10 cellular contexts compared by ENCODE assay signal in genomic region chr9:106893088-106893487, GRCh38. TPM values are rescaled to one million over a fixed set of nuclear protein-coding genes. Genes with fewer than 3 reads are reported as not detected.
A peak's percentile ranks its signal among the peaks of the same experiment; 100 is the strongest.
DNase-seq lines count a peak whose midpoint lies in the region; ATAC-seq, FAIRE-seq and TF ChIP-seq lines count a peak whose summit lies in the region.
"Had no signal": no experiment of that assay in that cellular context is flagged by ENCODE, and none has a peak within 500 bp of the region (broad histone marks: within the 10 kb centered on the region; RNA-seq: fewer than 3 reads in every experiment).

No MANE protein-coding gene starts in this region.

- H3F3A ChIP-seq in SK-N-SH (replicated peaks; ENCODE audit: insufficient read depth) = peaks cover 26% of the 10 kb centered on the region

- no peaks in the 10 kb centered on the region for H3K9me2 ChIP-seq in SK-N-SH

- peak; percentile 46 for DNase-seq in H54 (ENCODE audit: insufficient read length, low spot score)
- DNase-seq in SK-N-SH = no peak
- DNase-seq in fibroblast of the conjunctiva (ENCODE audit: low read depth) = peak; percentile 41
- DNase-seq in renal cortical epithelial cell (ENCODE audit: low read depth) = peak; percentile 78
- DNase-seq in iPS-NIHi11 (ENCODE audit: low spot score) = no peak
- DNase-seq in NCI-H146 treated with DMSO at 0.1 percent for 48 hours (lab: John Stamatoyannopoulos, UW; ENCODE audit: unreplicated experiment) = no peak
- no peak for DNase-seq in T-helper 9 cell
- DNase-seq: NCI-H446 treated with DMSO at 0.1 percent for 48 hours had no signal

- WGBS in SK-N-SH (ENCODE audit: low lambda C conversion rate) = 6% methylated on average over 1 of the region's 1 CpG

- H3K4me2 ChIP-seq in SK-N-SH = peak overlapping the region; percentile 69

- H3K9me3 ChIP-seq in SK-N-SH = no peaks in the 10 kb centered on the region

- H3K27ac ChIP-seq in SK-N-SH (ENCODE audit: low read depth in 2 of 2, low read length in 1 of 2) = peak overlapping the region; percentile 77 to 95

- no peaks in the 10 kb centered on the region for H3K36me3 ChIP-seq in SK-N-SH (replicated peaks in 1 of 2; ENCODE audit: control insufficient read depth in 1 of 2, insufficient read depth in 2 of 2, low read length in 1 of 2)

- TF ChIP-seq RAD21 in SK-N-SH (IDR thresholded peaks at IDR 0.05; ENCODE audit: low read length) = no peak

- H4K20me1 ChIP-seq in SK-N-SH (ENCODE audit: insufficient read depth) = no peaks in the 10 kb centered on the region

- no peak overlapping the region for H2AFZ ChIP-seq in SK-N-SH (ENCODE audit: low read depth)

- CTCF ChIA-PET in SK-N-SH (lab: Yijun Ruan, JAX) = interaction anchor here (0.9 kb wide), 1 partner anchor 13 kb away, joined by 3 read pairs; no protein-coding TSS in a partner anchor

- no peak for TF ChIP-seq CTCF in SK-N-SH (IDR thresholded peaks at IDR 0.05)

- H3K27me3 ChIP-seq in SK-N-SH (ENCODE audit: insufficient read depth) = no peaks in the 10 kb centered on the region

- H3K79me2 ChIP-seq in SK-N-SH (ENCODE audit: insufficient read depth) = peaks cover 59% of the 10 kb centered on the region

- no peak for TF ChIP-seq EP300 in SK-N-SH (IDR thresholded peaks at IDR 0.05; ENCODE audit: borderline replicate concordance in 1 of 2, low read depth in 1 of 2, low read length in 1 of 2)

- POLR2A ChIA-PET in SK-N-SH (lab: Yijun Ruan, JAX) = no interaction called here

- TF ChIP-seq POLR2A in H54 (IDR thresholded peaks at IDR 0.05; ENCODE audit: low read depth, low read length) = no peak

- H3K4me1 ChIP-seq in SK-N-SH (ENCODE audit: control insufficient read depth in 1 of 2, insufficient read depth in 2 of 2, low read depth in 1 of 2, low read length in 1 of 2) = peaks cover 15 to 29% of the 10 kb centered on the region in 2 experiments

- peak overlapping the region in 1 of 2 experiments; percentile 6; a peak in 1 of 4 replicates for H3K4me3 ChIP-seq in SK-N-SH (ENCODE audit: low read depth in 2 of 2, low read length in 1 of 2)
- H3K4me3 ChIP-seq: skin epidermis had no signal

- peak overlapping the region; percentile 41; the same call in 1 of the 2 replicates for H3K9ac ChIP-seq in SK-N-SH

- no peak for ATAC-seq in HG02870 (IDR thresholded peaks at IDR 0.05; ENCODE audit: unreplicated experiment)

- FAIRE-seq in H54 (lab: Jason Lieb, UNC) = no peak

TF ChIP-seq in SK-N-SH, 30 proteins besides CTCF, POLR2A, EP300 and RAD21:
- TF ChIP-seq TCF12 (IDR thresholded peaks at IDR 0.05) = no peak
- no peak for TF ChIP-seq NRF1 (IDR thresholded peaks at IDR 0.05; ENCODE audit: low read depth, low read length)
- TF ChIP-seq JUND (IDR thresholded peaks at IDR 0.05) = peak; percentile 60
- TF ChIP-seq RCOR1 (IDR thresholded peaks at IDR 0.05; ENCODE audit: low read length) = no peak
- TF ChIP-seq FOSL2 (IDR thresholded peaks at IDR 0.05; ENCODE audit: borderline replicate concordance, low read depth) = peak; percentile 52; the same call in 1 of the 2 replicates
- TF ChIP-seq NFIC (IDR thresholded peaks at IDR 0.05; ENCODE audit: borderline replicate concordance) = peak; percentile 5; the same call in 1 of the 2 replicates

RNA-seq across cellular contexts. Expression of gene ZNF462, which starts 30.1 kb away (rescaled TPM):
- polyA plus RNA-seq in SK-N-SH (2012; rRNA removed) = 5.2 and 5.5 TPM in 2 replicates
- polyA plus RNA-seq in SK-N-SH (2012; cell fraction: cytosol; rRNA removed) = 3.4 and 3.8 TPM in 2 replicates
- polyA plus RNA-seq in SK-N-SH (2012; cell fraction: nucleus; rRNA removed) = 6.8 and 10.0 TPM in 2 replicates
- total RNA-seq in renal cortical epithelial cell = 20.7 and 36.1 TPM in 2 replicates

Comparison
In these comparisons a context has a peak if more than half of its experiments do, and no peak if none do; other contexts are left out.
1. DNase-seq: peak in H54 (single experiment), fibroblast of the conjunctiva (single experiment) and renal cortical epithelial cell (single experiment); none in SK-N-SH (single experiment), iPS-NIHi11 (single experiment), NCI-H146 treated with DMSO at 0.1 percent for 48 hours (single experiment) and T-helper 9 cell (single experiment).